10 cellular contexts compared by ENCODE assay signal in the genomic region with DNA sequence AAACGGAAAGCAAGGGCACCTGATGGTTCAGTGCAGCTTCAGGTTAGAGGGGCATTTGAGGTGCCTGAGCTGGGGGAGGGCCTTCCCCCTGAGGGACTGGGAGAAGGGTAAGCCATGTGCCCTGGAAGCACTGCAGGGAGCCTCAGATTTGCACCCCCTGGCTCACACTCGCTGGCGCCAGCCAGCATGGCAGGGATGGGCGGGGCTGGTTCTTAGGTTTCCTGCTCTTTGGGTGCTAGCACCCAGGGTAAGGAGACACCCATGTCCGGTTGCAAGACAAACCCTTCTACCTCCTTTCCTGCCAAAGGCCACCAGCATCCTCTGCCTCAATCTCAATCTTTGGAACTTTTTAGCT. TPM values are rescaled to one million over a fixed set of nuclear protein-coding genes. Genes with fewer than 3 reads are reported as not detected.
DNase-seq lines count a peak whose midpoint lies in the region; ATAC-seq, FAIRE-seq and TF ChIP-seq lines count a peak whose summit lies in the region.
"Had no signal": no experiment of that assay in that cellular context is flagged by ENCODE, and none has a peak within 500 bp of the region (broad histone marks: within the 10 kb centered on the region; RNA-seq: fewer than 3 reads in every experiment).

No MANE protein-coding gene starts in this region.

- peak overlapping the region; percentile 39; the same call in 1 of the 3 replicates for H3K4me3 Mint-ChIP-seq in GM23338
- H3K4me3 Mint-ChIP-seq in T-helper 2 cell treated with Interferon-gamma antibody and Interleukin-4, amounts not matched to agents 5 μg/mL and 100 μg/mL, for 36 hours: peak overlapping the region; percentile 92

- peaks cover 40% of the 10 kb centered on the region for H3K4me1 Mint-ChIP-seq in GM23338
- peaks cover 47% of the 10 kb centered on the region for H3K4me1 Mint-ChIP-seq in T-helper 2 cell treated with Interferon-gamma antibody and Interleukin-4, amounts not matched to agents 5 μg/mL and 100 μg/mL, for 36 hours (ENCODE audit: low read depth)

- in situ Hi-C loops in gastrocnemius medialis (cut with MboI; ENCODE audit: low sequenced_read_pairs in 4 of 4): loop anchor here in 1 of 4 donors (25.0 kb wide), 1 partner anchor 265 kb away; the partner anchor contains the start of gene CYB561

- H3K27ac Mint-ChIP-seq in GM23338: no peak overlapping the region
- peak overlapping the region; percentile 94 for H3K27ac Mint-ChIP-seq in T-helper 2 cell treated with Interferon-gamma antibody and Interleukin-4, amounts not matched to agents 5 μg/mL and 100 μg/mL, for 36 hours

- WGBS in heart right ventricle, 2 donors: 88 to 89% methylated on average over 5 of the region's 5 CpGs
- WGBS in pancreas, 2 donors: 86 to 87% methylated on average over 5 of the region's 5 CpGs

- peak overlapping the region in 1 of 2 donors; percentile 50 for H3K9ac ChIP-seq in colonic mucosa (ENCODE audit: low read depth in 2 of 2, low read length in 2 of 2)

- no peaks in the 10 kb centered on the region; the same call in 2 of the 3 replicates for H3K9me3 Mint-ChIP-seq in GM23338
- H3K9me3 Mint-ChIP-seq in T-helper 2 cell treated with Interferon-gamma antibody and Interleukin-4, amounts not matched to agents 5 μg/mL and 100 μg/mL, for 36 hours: no peaks in the 10 kb centered on the region

- H3F3A ChIP-seq in GM23338 (replicated peaks; ENCODE audit: low read depth): peaks cover 6% of the 10 kb centered on the region

- no peak for TF ChIP-seq POLR2A in gastrocnemius medialis (IDR thresholded peaks at IDR 0.05)

- H3K9me3 ChIP-seq in colonic mucosa: no peaks in the 10 kb centered on the region
- no peaks in the 10 kb centered on the region for H3K9me3 ChIP-seq in heart right ventricle
- no peaks in the 10 kb centered on the region for H3K9me3 ChIP-seq in pancreas
- H3K9me3 ChIP-seq in gastrocnemius medialis: no peaks in the 10 kb centered on the region

- DNase-seq in GM23338 (ENCODE audit: low spot score) (no peak), colonic mucosa (peak; percentile 42), heart right ventricle (no peak), pancreas (no peak), gastrocnemius medialis (no peak)
- peak; percentile 59 for DNase-seq in T-helper 2 cell treated with Interferon-gamma antibody and Interleukin-4, amounts not matched to agents 5 μg/mL and 100 μg/mL, for 36 hours (ENCODE audit: low spot score)
- DNase-seq in stimulated activated CD8-positive, alpha-beta memory T cell treated with anti-CD3 and anti-CD28 coated beads, Interleukin-4, amount 100 ng/mL, for 24 hours (ENCODE audit: low read depth): peak; percentile 49

- no peak overlapping the region for H2AFZ ChIP-seq in GM23338

- FAIRE-seq in pancreas (lab: Jason Lieb, UNC): no peak
- FAIRE-seq: TTC549 had no signal

- peaks cover 36% of the 10 kb centered on the region for H3K36me3 Mint-ChIP-seq in GM23338 (ENCODE audit: low read depth)
- H3K36me3 Mint-ChIP-seq in T-helper 2 cell treated with Interferon-gamma antibody and Interleukin-4, amounts not matched to agents 5 μg/mL and 100 μg/mL, for 36 hours (ENCODE audit: low read depth): peaks cover 58% of the 10 kb centered on the region

- TF ChIP-seq CTCF in GM23338 (conservative IDR thresholded peaks at IDR 0.05; ENCODE audit: low read depth in 2 of 2): no peak
- no peak for TF ChIP-seq CTCF in colonic mucosa (IDR thresholded peaks at IDR 0.05)
- no peak for TF ChIP-seq CTCF in heart right ventricle (IDR thresholded peaks at IDR 0.05)
- no peak for TF ChIP-seq CTCF in pancreas (IDR thresholded peaks at IDR 0.05)
- no peak for TF ChIP-seq CTCF in gastrocnemius medialis (IDR thresholded peaks at IDR 0.05 in 4 of 5, conservative IDR thresholded peaks at IDR 0.05 in 1 of 5)

- H3K4me3 ChIP-seq in GM23338: peak overlapping the region; percentile 30; the same call in 1 of the 2 replicates
- no peak overlapping the region for H3K4me3 ChIP-seq in colonic mucosa
- H3K4me3 ChIP-seq in heart right ventricle: peak overlapping the region in 1 of 10 donors; percentile 77
- no peak overlapping the region for H3K4me3 ChIP-seq in pancreas
- H3K4me3 ChIP-seq in gastrocnemius medialis: no peak overlapping the region

- H3K27me3 Mint-ChIP-seq in GM23338 (ENCODE audit: insufficient read depth, low read depth, poor library complexity): peaks cover 22% of the 10 kb centered on the region
- no peaks in the 10 kb centered on the region for H3K27me3 Mint-ChIP-seq in T-helper 2 cell treated with Interferon-gamma antibody and Interleukin-4, amounts not matched to agents 5 μg/mL and 100 μg/mL, for 36 hours (ENCODE audit: low read depth)

- intact Hi-C loops in colonic mucosa (cut with DNase I): loop anchor here (10.0 kb wide), 1 partner anchor 277 kb away; no protein-coding TSS in a partner anchor
- intact Hi-C loops in heart right ventricle (cut with DNase I): loop anchor here in 1 of 10 donors (5.0 kb wide), 1 partner anchor 40 kb away; the partner anchor contains the start of gene STRADA
- intact Hi-C loops in pancreas (cut with DNase I): loop anchor here in 1 of 3 donors (10.0 kb wide), 1 partner anchor 267 kb away; no protein-coding TSS in a partner anchor
- intact Hi-C loops in gastrocnemius medialis (cut with DNase I; ENCODE audit: low total_unique reads): no loop called here

- ATAC-seq in GM23338 (no peak), GM21529 (IDR thresholded peaks at IDR 0.05; ENCODE audit: unreplicated experiment) (no peak), heart right ventricle (no peak), pancreas (no peak), gastrocnemius medialis (no peak)
- ATAC-seq: HCT116 had no signal

- H4K20me1 ChIP-seq in GM23338 (replicated peaks; ENCODE audit: insufficient read depth): no peaks in the 10 kb centered on the region

- peaks cover 6% of the 10 kb centered on the region; the same call in 1 of the 2 replicates for H3K79me2 ChIP-seq in GM23338 (replicated peaks; ENCODE audit: insufficient read depth)

- H3K36me3 ChIP-seq in GM23338 (ENCODE audit: insufficient read depth) (no peaks in the 10 kb centered on the region), colonic mucosa (no peaks in the 10 kb centered on the region), heart right ventricle (peaks cover 0 to 61% (median 18%) of the 10 kb centered on the region in 9 donors), pancreas (no peaks in the 10 kb centered on the region), gastrocnemius medialis (peaks cover 0 to 42% of the 10 kb centered on the region in 2 donors)

- peak overlapping the region; percentile 60; the same call in 1 of the 2 replicates for H3K4me2 ChIP-seq in GM23338

- H3K27ac ChIP-seq in GM23338 (ENCODE audit: low read depth) (no peak overlapping the region), colonic mucosa (peak overlapping the region; percentile 78), heart right ventricle (peak overlapping the region in 2 of 10 donors; percentile 82 to 95), pancreas (no peak overlapping the region), gastrocnemius medialis (no peak overlapping the region)

- H3K4me1 ChIP-seq in GM23338 (ENCODE audit: insufficient read depth): peaks cover 28% of the 10 kb centered on the region
- H3K4me1 ChIP-seq in colonic mucosa: no peaks in the 10 kb centered on the region
- peaks cover 8 to 64% (median 30%) of the 10 kb centered on the region in 9 donors for H3K4me1 ChIP-seq in heart right ventricle
- no peaks in the 10 kb centered on the region for H3K4me1 ChIP-seq in pancreas
- H3K4me1 ChIP-seq in gastrocnemius medialis: peaks cover 17 to 24% of the 10 kb centered on the region in 2 donors

- H3K27me3 ChIP-seq in GM23338 (ENCODE audit: insufficient read depth) (no peaks in the 10 kb centered on the region; the same call in 1 of the 2 replicates), colonic mucosa (peaks cover 7% of the 10 kb centered on the region), heart right ventricle (no peaks in the 10 kb centered on the region), pancreas (no peaks in the 10 kb centered on the region), gastrocnemius medialis (peaks cover 5 to 20% (median 10%) of the 10 kb centered on the region in 3 donors)

- no peaks in the 10 kb centered on the region for H3K9me2 ChIP-seq in GM23338 (ENCODE audit: insufficient read depth)

RNA-seq across cellular contexts. Expression of gene LIMD2, which starts 2.3 kb away (rescaled TPM):
- total RNA-seq in GM23338 (2014; rRNA removed; shearing (Covaris generic)): 98.8 and 119 TPM in 2 replicates
- polyA plus RNA-seq in GM23338 (2016; fragmentation: Nextera tagmentation; extraction: Ambion mirVana) (105 and 107 TPM in 2 replicates), heart right ventricle (10 to 100 TPM in 1 of 2 donors, 1 to 10 TPM in 1; 8.2 to 10.0 TPM), pancreas (10 to 100 TPM; 10.9 to 16.6 TPM)
- total RNA-seq in colonic mucosa (1 to 10 TPM; 3.6 to 5.6 TPM), heart right ventricle (10 to 100 TPM in 1 of 10 donors, 1 to 10 TPM in 9; 1.8 to 30.6 (median 3.3) TPM), pancreas (10 to 100 TPM in 1 of 6 donors, 1 to 10 TPM in 5; 1.4 to 15.9 (median 4.7) TPM), gastrocnemius medialis (1 to 10 TPM in 3 of 4 donors, under 1 TPM in 1; 0.97 to 2.8 (median 1.5) TPM)

RNA-seq across cellular contexts. Expression of gene STRADA, which starts 39.4 kb away (rescaled TPM):
- 21.2 and 28.8 TPM in 2 replicates for total RNA-seq in GM23338 (2014; rRNA removed; shearing (Covaris generic))
- 17.8 and 18.0 TPM in 2 replicates for polyA plus RNA-seq in GM23338 (2016; fragmentation: Nextera tagmentation; extraction: Ambion mirVana)
- 10 to 100 TPM; 15.6 to 19.9 TPM for total RNA-seq in colonic mucosa
- 10 to 100 TPM; 12.2 to 19.0 (median 17.7) TPM for total RNA-seq in heart right ventricle
- 10 to 100 TPM; 15.7 to 30.0 TPM for polyA plus RNA-seq in heart right ventricle
- total RNA-seq in pancreas: 10 to 100 TPM in 5 of 6 donors, 1 to 10 TPM in 1; 8.3 to 15.4 (median 12.1) TPM
- polyA plus RNA-seq in pancreas: 10 to 100 TPM; 18.3 to 26.7 TPM
- total RNA-seq in gastrocnemius medialis: 10 to 100 TPM in 1 of 4 donors, 1 to 10 TPM in 3; 7.5 to 15.0 (median 8.6) TPM

Comparison
In these comparisons a context has a peak if more than half of its experiments do, and no peak if none do; other contexts are left out.
1. DNase-seq: peak in T-helper 2 cell treated with Interferon-gamma antibody and Interleukin-4, amounts not matched to agents 5 μg/mL and 100 μg/mL, for 36 hours (single experiment), colonic mucosa (single experiment) and stimulated activated CD8-positive, alpha-beta memory T cell treated with anti-CD3 and anti-CD28 coated beads, Interleukin-4, amount 100 ng/mL, for 24 hours (single experiment); none in GM23338 (single experiment), heart right ventricle (0 of 2), pancreas (0 of 6) and gastrocnemius medialis (0 of 2).